8 cellular contexts compared by ENCODE assay signal in genomic region chr2:157336137-157336721, GRCh38. TPM values are rescaled to one million over a fixed set of nuclear protein-coding genes. Genes with fewer than 3 reads are reported as not detected.
DNase-seq lines count a peak whose midpoint lies in the region; FAIRE-seq and TF ChIP-seq lines count a peak whose summit lies in the region.

No MANE protein-coding gene starts in this region.

- H3F3A ChIP-seq in Loucy (ENCODE audit: low read depth) = no peaks in the 10 kb centered on the region

- H3K56ac ChIP-seq in H1 (replicated peaks; ENCODE audit: insufficient read length, low read depth, low read length) = no peak overlapping the region

- TF ChIP-seq RAD21 in H1 (IDR thresholded peaks at IDR 0.05 in 1 of 2, conservative IDR thresholded peaks at IDR 0.05 in 1 of 2; ENCODE audit: low read depth in 2 of 2, low read length in 2 of 2) = peak; percentile 38 to 40

- no peak overlapping the region for H3K9ac ChIP-seq in Loucy (ENCODE audit: low read depth, low read length, poor library complexity, severe bottlenecking)
- H3K9ac ChIP-seq in H1 (replicated peaks in 1 of 4; ENCODE audit: extremely low read depth in 1 of 4, low read depth in 3 of 4, low read length in 3 of 4) = no peak overlapping the region

- H4K5ac ChIP-seq in H1 (ENCODE audit: insufficient read length, low read depth, low read length) = no peak overlapping the region

- TF ChIP-seq CTCF in Loucy (conservative IDR thresholded peaks at IDR 0.05; ENCODE audit: low read length) = peak; percentile 88
- peak; percentile 81 for TF ChIP-seq CTCF in VCaP (conservative IDR thresholded peaks at IDR 0.05)
- peak in 2 of 3 experiments; percentile 54 to 62; a peak in 3 of 4 replicates for TF ChIP-seq CTCF in H1 (IDR thresholded peaks at IDR 0.05; ENCODE audit: control extremely low read depth in 1 of 3, insufficient read depth in 1 of 3, low read depth in 1 of 3, low read length in 3 of 3)
- TF ChIP-seq CTCF in neural crest cell (conservative IDR thresholded peaks at IDR 0.05) = peak; percentile 79

- no peak overlapping the region for H4K8ac ChIP-seq in H1 (ENCODE audit: extremely low read depth, insufficient read depth, low read length)

- no peak overlapping the region for H3K27ac ChIP-seq in VCaP
- H3K27ac ChIP-seq in H1 (ENCODE audit: low read depth, low read length) = no peak overlapping the region

- H4K91ac ChIP-seq in H1 (replicated peaks; ENCODE audit: insufficient read length, low read length) = no peak overlapping the region

- H3K14ac ChIP-seq in H1 (ENCODE audit: insufficient read length) = no peak overlapping the region

- H3K18ac ChIP-seq in H1 (ENCODE audit: extremely low read depth, low read length) = no peak overlapping the region

- no peak for TF ChIP-seq POLR2A in H1 (IDR thresholded peaks at IDR 0.05; ENCODE audit: control extremely low read depth in 1 of 2, low read depth in 2 of 2, low read length in 2 of 2)

- WGBS in H1 (ENCODE audit: extremely low coverage in 1 of 2, insufficient coverage in 1 of 2, insufficient read length in 1 of 2, insufficient replicate concordance in 2 of 2, low coverage in 1 of 2, low lambda C conversion rate in 2 of 2, missing lambda C conversion rate in 1 of 2), 2 experiments = 46% methylated on average over 7 of the region's 7 CpGs; no CpG with 5 or more reads in 1 of the 2 experiments

- no peak overlapping the region for H2BK12ac ChIP-seq in H1 (ENCODE audit: low read depth, low read length)

- H3K79me2 ChIP-seq in Loucy (ENCODE audit: insufficient read depth, low read length) (no peaks in the 10 kb centered on the region), H1 (ENCODE audit: control insufficient read depth in 1 of 2, insufficient read depth in 2 of 2, low read length in 2 of 2) (no peaks in the 10 kb centered on the region)

- no peak for TF ChIP-seq EP300 in H1 (IDR thresholded peaks at IDR 0.05; ENCODE audit: borderline replicate concordance in 1 of 2, low read depth in 2 of 2, low read length in 2 of 2)

- H3K4me1 ChIP-seq in Loucy (ENCODE audit: insufficient read depth, low read length, poor library complexity, severe bottlenecking) (no peaks in the 10 kb centered on the region), H1 (replicated peaks in 1 of 4; ENCODE audit: control insufficient read depth in 3 of 4, insufficient read depth in 4 of 4, low read length in 3 of 4) (peaks cover 0 to 4% (median 0%) of the 10 kb centered on the region in 4 experiments; a peak in 1 of 7 replicates)

- no peaks in the 10 kb centered on the region for H3K27me3 ChIP-seq in Loucy (ENCODE audit: insufficient read depth, low read length, poor library complexity, severe bottlenecking)
- H3K27me3 ChIP-seq in H1 (replicated peaks in 1 of 4; ENCODE audit: control insufficient read depth in 3 of 4, extremely low read depth in 1 of 4, insufficient read depth in 3 of 4, low read length in 3 of 4) = no peaks in the 10 kb centered on the region

- H3K4me3 ChIP-seq in Loucy (ENCODE audit: low read length, poor library complexity, severe bottlenecking) = no peak overlapping the region
- H3K4me3 ChIP-seq in H1 (ENCODE audit: extremely low read depth in 1 of 4, insufficient read depth in 2 of 4, low read depth in 3 of 4, low read length in 4 of 4) = no peak overlapping the region

- no peaks in the 10 kb centered on the region for H3K9me2 ChIP-seq in Loucy (replicated peaks; ENCODE audit: low read depth, low read length)

- DNase-seq in D341Med (ENCODE audit: low spot score) (peak; percentile 50), GM19238 (ENCODE audit: insufficient read length, low spot score) (peak; percentile 3), H1 (ENCODE audit: low read depth in 1 of 2, low spot score in 2 of 2) (peak in 1 of 2 experiments; percentile 54), neural crest cell (ENCODE audit: low read depth, low spot score) (peak; percentile 54), ecto neural progenitor cell (ENCODE audit: low spot score) (no peak), GDM1 (lab: John Stamatoyannopoulos, UW) (no peak)

- peaks cover 14% of the 10 kb centered on the region for H3K27me3 Mint-ChIP-seq in neural crest cell (ENCODE audit: low read depth)

- H3K4me1 Mint-ChIP-seq in neural crest cell = no peaks in the 10 kb centered on the region

- POLR2A ChIA-PET in H1 (lab: Charles Lee; ENCODE audit: partially characterized antibody) = interaction anchor here (1.0 kb wide), 1 partner anchor 9 kb away, joined by 4 read pairs; no protein-coding TSS in a partner anchor

- no peak overlapping the region for H2AFZ ChIP-seq in Loucy (ENCODE audit: low read length)
- no peak overlapping the region for H2AFZ ChIP-seq in H1 (ENCODE audit: low read length)

- no peak overlapping the region for H3K27ac Mint-ChIP-seq in neural crest cell (ENCODE audit: unreplicated experiment)

- no peak overlapping the region for H2BK5ac ChIP-seq in H1 (ENCODE audit: low read depth, low read length)

- H4K20me1 ChIP-seq in Loucy (ENCODE audit: insufficient read depth, low read length, poor library complexity, severe bottlenecking) (no peaks in the 10 kb centered on the region), H1 (replicated peaks in 1 of 2; ENCODE audit: control insufficient read depth in 1 of 2, insufficient read depth in 2 of 2, low read length in 2 of 2) (no peaks in the 10 kb centered on the region)

- H3K36me3 Mint-ChIP-seq in neural crest cell (ENCODE audit: low read depth) = no peaks in the 10 kb centered on the region

- H3K4me2 ChIP-seq in Loucy (ENCODE audit: low read depth, low read length, poor library complexity, severe bottlenecking) (no peak overlapping the region), H1 (ENCODE audit: insufficient read depth in 1 of 2, low read depth in 2 of 2, low read length in 2 of 2) (no peak overlapping the region)

- H2BK20ac ChIP-seq in H1 (ENCODE audit: low read length) = no peak overlapping the region

- H2AK5ac ChIP-seq in H1 (ENCODE audit: low read depth, low read length) = no peak overlapping the region

- no peaks in the 10 kb centered on the region for H3K23me2 ChIP-seq in H1 (ENCODE audit: low read depth, low read length)

- H3K9me3 Mint-ChIP-seq in neural crest cell = no peaks in the 10 kb centered on the region

- H3K79me1 ChIP-seq in H1 (ENCODE audit: low read depth, low read length) = no peaks in the 10 kb centered on the region

- no peaks in the 10 kb centered on the region for H3K9me3 ChIP-seq in Loucy (ENCODE audit: insufficient read depth, low read depth, low read length)
- H3K9me3 ChIP-seq in H1 (ENCODE audit: insufficient read depth in 2 of 2, low read depth in 1 of 2, low read length in 1 of 2) = 0 out of 4 replicates have a peak, but pooled peaks cover 0 to 1% of the 10 kb centered on the region in 2 experiments

- H2BK120ac ChIP-seq in H1 (replicated peaks; ENCODE audit: low read depth, low read length) = no peak overlapping the region

- H3K4ac ChIP-seq in H1 (replicated peaks; ENCODE audit: insufficient read length, low read depth, low read length) = no peak overlapping the region

- H3K36me3 ChIP-seq in Loucy (ENCODE audit: insufficient read depth, low read length) = no peaks in the 10 kb centered on the region
- no peaks in the 10 kb centered on the region for H3K36me3 ChIP-seq in H1 (ENCODE audit: control insufficient read depth in 2 of 4, insufficient read depth in 4 of 4, low read length in 3 of 4)

- FAIRE-seq in H1 (lab: Jason Lieb, UNC) = no peak

- no peak overlapping the region for H3K23ac ChIP-seq in H1 (ENCODE audit: insufficient read length)

- no peak overlapping the region for H2BK15ac ChIP-seq in H1 (ENCODE audit: low read length)

- H3K4me3 Mint-ChIP-seq in neural crest cell = no peak overlapping the region

- CTCF ChIA-PET in H1 (lab: Charles Lee; ENCODE audit: partially characterized antibody) = interaction anchor here (0.6 to 16.0 kb wide), 48 partner anchors 9 to 1001 kb away, joined by 3 to 299 read pairs (median 4); partner anchors contain the start of genes CYTIP and ERMN

TF ChIP-seq in H1, 55 proteins besides CTCF, POLR2A, EP300 and RAD21 (continues in another document):
- TF ChIP-seq RNF2 (IDR thresholded peaks at IDR 0.05; ENCODE audit: borderline replicate concordance, low read depth, low read length, missing control alignments, poor library complexity, severe bottlenecking) (no peak), RBBP5 (IDR thresholded peaks at IDR 0.05; ENCODE audit: borderline replicate concordance, low read depth, low read length) (no peak), NRF1 (IDR thresholded peaks at IDR 0.05; ENCODE audit: low read depth, low read length) (no peak), KDM4A (IDR thresholded peaks at IDR 0.05; ENCODE audit: low read depth, low read length, severe bottlenecking) (no peak), TCF12 (IDR thresholded peaks at IDR 0.05; ENCODE audit: low read depth, low read length) (no peak), MAX (IDR thresholded peaks at IDR 0.05) (no peak), JUND (IDR thresholded peaks at IDR 0.05; ENCODE audit: low read length) (no peak), YY1 (IDR thresholded peaks at IDR 0.05; ENCODE audit: low read depth, low read length) (no peak), GTF2F1 (IDR thresholded peaks at IDR 0.05; ENCODE audit: borderline replicate concordance, low read depth, low read length) (no peak), ATF2 (IDR thresholded peaks at IDR 0.05; ENCODE audit: low read length) (no peak)

RNA-seq across cellular contexts. Expression of gene ERMN, which starts 10.6 kb away (rescaled TPM):
- not detected in 2 replicates for total RNA-seq in H1 (2021; fragmentation: NEBNext Ultra II Directional; extraction: Animal tissue kit (Norgen Biotek cat#: 25700))
- 0.02 and 0.11 TPM in 2 replicates for polyA plus RNA-seq in H1 (2011; rRNA removed)
- polyA plus RNA-seq in H1 (2011; cell fraction: cytosol; rRNA removed) = 0.06 TPM
- polyA plus RNA-seq in H1 (2011; cell fraction: nucleus; rRNA removed) = 0.03 TPM
- 0.17 to 0.40 TPM (median 0.37 TPM) in 3 of 4 replicates, not detected in the other for polyA plus RNA-seq in H1 (2012, experiment 1 of 2)
- polyA plus RNA-seq in H1 (2012, experiment 2 of 2) = not detected
- polyA plus RNA-seq in H1 (2013, experiment 1 of 2) = 0.28 TPM
- polyA plus RNA-seq in H1 (2013, experiment 2 of 2) = 0.06 TPM
- polyA minus RNA-seq in H1 (2011; rRNA and poly(A)+ RNA removed) = 0.07 and 0.13 TPM in 2 replicates
- polyA minus RNA-seq in H1 (2011; cell fraction: cytosol; rRNA and poly(A)+ RNA removed) = not detected
- 1.8 TPM for polyA minus RNA-seq in H1 (2011; cell fraction: nucleus; rRNA and poly(A)+ RNA removed)
- 0.09 and 0.44 TPM in 2 replicates for total RNA-seq in neural crest cell

Comparison
In these comparisons a context has a peak if more than half of its experiments do, and no peak if none do; other contexts are left out.
1. DNase-seq: peak in D341Med (single experiment), GM19238 (single experiment) and neural crest cell (single experiment); none in ecto neural progenitor cell (single experiment) and GDM1 (single experiment).
2. Peak in every context shown above with its lines, with median percentiles within 50 percentile points of each other: CTCF ChIP-seq.